Comparison of ENCODE assay signal across 1 cellular context in the genomic region with DNA sequence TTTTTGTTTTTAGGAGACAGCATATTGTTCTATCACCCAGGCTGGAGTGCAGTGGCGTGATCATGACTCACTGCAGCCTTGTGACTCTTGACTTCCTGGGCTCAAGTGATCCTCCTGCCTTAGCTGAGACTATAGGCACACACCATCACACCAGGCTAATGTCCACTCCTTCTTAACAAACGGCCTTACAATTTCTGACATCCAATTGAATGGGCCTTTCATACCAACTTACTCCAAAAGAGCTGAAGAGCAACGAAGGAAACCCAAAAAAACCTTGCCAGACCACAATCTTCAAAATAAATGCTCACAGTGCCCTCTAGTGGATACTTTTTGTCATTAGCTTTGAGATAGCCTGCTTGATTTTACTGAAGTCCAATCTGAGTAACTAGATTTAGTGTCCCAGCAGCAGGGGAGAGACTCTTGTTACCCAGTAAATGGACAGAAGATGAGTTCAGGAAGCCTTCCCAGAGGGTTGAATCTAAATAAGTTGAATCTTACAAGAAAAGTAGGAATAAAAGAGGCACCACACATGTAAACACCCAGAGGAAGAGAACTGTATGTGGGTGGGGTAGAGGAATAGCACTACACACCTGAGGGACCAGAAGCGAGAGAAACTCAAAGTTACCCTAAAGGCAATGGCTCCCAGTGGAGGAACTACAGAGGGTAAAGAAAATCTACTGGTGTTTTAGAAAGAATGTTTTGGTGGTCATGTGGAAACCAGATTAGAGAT.
TF ChIP-seq lines count a peak whose summit lies in the region.

No MANE protein-coding gene starts in this region.

TF ChIP-seq in WTC11, 78 proteins besides CTCF, POLR2A, EP300 and RAD21 (continued from another document):
- TF ChIP-seq, protein P1, sequence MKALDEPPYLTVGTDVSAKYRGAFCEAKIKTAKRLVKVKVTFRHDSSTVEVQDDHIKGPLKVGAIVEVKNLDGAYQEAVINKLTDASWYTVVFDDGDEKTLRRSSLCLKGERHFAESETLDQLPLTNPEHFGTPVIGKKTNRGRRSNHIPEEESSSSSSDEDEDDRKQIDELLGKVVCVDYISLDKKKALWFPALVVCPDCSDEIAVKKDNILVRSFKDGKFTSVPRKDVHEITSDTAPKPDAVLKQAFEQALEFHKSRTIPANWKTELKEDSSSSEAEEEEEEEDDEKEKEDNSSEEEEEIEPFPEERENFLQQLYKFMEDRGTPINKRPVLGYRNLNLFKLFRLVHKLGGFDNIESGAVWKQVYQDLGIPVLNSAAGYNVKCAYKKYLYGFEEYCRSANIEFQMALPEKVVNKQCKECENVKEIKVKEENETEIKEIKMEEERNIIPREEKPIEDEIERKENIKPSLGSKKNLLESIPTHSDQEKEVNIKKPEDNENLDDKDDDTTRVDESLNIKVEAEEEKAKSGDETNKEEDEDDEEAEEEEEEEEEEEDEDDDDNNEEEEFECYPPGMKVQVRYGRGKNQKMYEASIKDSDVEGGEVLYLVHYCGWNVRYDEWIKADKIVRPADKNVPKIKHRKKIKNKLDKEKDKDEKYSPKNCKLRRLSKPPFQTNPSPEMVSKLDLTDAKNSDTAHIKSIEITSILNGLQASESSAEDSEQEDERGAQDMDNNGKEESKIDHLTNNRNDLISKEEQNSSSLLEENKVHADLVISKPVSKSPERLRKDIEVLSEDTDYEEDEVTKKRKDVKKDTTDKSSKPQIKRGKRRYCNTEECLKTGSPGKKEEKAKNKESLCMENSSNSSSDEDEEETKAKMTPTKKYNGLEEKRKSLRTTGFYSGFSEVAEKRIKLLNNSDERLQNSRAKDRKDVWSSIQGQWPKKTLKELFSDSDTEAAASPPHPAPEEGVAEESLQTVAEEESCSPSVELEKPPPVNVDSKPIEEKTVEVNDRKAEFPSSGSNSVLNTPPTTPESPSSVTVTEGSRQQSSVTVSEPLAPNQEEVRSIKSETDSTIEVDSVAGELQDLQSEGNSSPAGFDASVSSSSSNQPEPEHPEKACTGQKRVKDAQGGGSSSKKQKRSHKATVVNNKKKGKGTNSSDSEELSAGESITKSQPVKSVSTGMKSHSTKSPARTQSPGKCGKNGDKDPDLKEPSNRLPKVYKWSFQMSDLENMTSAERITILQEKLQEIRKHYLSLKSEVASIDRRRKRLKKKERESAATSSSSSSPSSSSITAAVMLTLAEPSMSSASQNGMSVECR (CRISPR knock-in tag; IDR thresholded peaks at IDR 0.05; ENCODE audit: borderline replicate concordance): no peak
- TF ChIP-seq ZNF232 (CRISPR knock-in tag; IDR thresholded peaks at IDR 0.05) (no peak), NFYB (CRISPR knock-in tag; conservative IDR thresholded peaks at IDR 0.05; ENCODE audit: low read depth) (no peak), NR2C2 (CRISPR knock-in tag; IDR thresholded peaks at IDR 0.05) (no peak), SMAD3 (CRISPR knock-in tag; IDR thresholded peaks at IDR 0.05; ENCODE audit: borderline replicate concordance) (no peak), FOXJ3 (CRISPR knock-in tag; IDR thresholded peaks at IDR 0.05; ENCODE audit: borderline replicate concordance) (no peak), GRHL2 (CRISPR knock-in tag; IDR thresholded peaks at IDR 0.05; ENCODE audit: insufficient replicate concordance, severe bottlenecking) (no peak)
- TF ChIP-seq, protein P2, sequence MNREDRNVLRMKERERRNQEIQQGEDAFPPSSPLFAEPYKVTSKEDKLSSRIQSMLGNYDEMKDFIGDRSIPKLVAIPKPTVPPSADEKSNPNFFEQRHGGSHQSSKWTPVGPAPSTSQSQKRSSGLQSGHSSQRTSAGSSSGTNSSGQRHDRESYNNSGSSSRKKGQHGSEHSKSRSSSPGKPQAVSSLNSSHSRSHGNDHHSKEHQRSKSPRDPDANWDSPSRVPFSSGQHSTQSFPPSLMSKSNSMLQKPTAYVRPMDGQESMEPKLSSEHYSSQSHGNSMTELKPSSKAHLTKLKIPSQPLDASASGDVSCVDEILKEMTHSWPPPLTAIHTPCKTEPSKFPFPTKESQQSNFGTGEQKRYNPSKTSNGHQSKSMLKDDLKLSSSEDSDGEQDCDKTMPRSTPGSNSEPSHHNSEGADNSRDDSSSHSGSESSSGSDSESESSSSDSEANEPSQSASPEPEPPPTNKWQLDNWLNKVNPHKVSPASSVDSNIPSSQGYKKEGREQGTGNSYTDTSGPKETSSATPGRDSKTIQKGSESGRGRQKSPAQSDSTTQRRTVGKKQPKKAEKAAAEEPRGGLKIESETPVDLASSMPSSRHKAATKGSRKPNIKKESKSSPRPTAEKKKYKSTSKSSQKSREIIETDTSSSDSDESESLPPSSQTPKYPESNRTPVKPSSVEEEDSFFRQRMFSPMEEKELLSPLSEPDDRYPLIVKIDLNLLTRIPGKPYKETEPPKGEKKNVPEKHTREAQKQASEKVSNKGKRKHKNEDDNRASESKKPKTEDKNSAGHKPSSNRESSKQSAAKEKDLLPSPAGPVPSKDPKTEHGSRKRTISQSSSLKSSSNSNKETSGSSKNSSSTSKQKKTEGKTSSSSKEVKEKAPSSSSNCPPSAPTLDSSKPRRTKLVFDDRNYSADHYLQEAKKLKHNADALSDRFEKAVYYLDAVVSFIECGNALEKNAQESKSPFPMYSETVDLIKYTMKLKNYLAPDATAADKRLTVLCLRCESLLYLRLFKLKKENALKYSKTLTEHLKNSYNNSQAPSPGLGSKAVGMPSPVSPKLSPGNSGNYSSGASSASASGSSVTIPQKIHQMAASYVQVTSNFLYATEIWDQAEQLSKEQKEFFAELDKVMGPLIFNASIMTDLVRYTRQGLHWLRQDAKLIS (CRISPR knock-in tag; IDR thresholded peaks at IDR 0.05; ENCODE audit: borderline replicate concordance): no peak
- TF ChIP-seq, protein P3, sequence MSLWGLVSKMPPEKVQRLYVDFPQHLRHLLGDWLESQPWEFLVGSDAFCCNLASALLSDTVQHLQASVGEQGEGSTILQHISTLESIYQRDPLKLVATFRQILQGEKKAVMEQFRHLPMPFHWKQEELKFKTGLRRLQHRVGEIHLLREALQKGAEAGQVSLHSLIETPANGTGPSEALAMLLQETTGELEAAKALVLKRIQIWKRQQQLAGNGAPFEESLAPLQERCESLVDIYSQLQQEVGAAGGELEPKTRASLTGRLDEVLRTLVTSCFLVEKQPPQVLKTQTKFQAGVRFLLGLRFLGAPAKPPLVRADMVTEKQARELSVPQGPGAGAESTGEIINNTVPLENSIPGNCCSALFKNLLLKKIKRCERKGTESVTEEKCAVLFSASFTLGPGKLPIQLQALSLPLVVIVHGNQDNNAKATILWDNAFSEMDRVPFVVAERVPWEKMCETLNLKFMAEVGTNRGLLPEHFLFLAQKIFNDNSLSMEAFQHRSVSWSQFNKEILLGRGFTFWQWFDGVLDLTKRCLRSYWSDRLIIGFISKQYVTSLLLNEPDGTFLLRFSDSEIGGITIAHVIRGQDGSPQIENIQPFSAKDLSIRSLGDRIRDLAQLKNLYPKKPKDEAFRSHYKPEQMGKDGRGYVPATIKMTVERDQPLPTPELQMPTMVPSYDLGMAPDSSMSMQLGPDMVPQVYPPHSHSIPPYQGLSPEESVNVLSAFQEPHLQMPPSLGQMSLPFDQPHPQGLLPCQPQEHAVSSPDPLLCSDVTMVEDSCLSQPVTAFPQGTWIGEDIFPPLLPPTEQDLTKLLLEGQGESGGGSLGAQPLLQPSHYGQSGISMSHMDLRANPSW (CRISPR knock-in tag; conservative IDR thresholded peaks at IDR 0.05; ENCODE audit: low read depth): no peak
